Comparison of ENCODE assay signal across 8 cellular contexts in genomic region chr1:52702886-52703787, GRCh38. TPM values are rescaled to one million over a fixed set of nuclear protein-coding genes. Genes with fewer than 3 reads are reported as not detected.
DNase-seq lines count a peak whose midpoint lies in the region; ATAC-seq, FAIRE-seq and TF ChIP-seq lines count a peak whose summit lies in the region.

No MANE protein-coding gene starts in this region.

- TF ChIP-seq CTCF in D721Med (IDR thresholded peaks at IDR 0.05; ENCODE audit: insufficient read depth, missing control alignments): no peak

- TF ChIP-seq EP300 in Ishikawa (IDR thresholded peaks at IDR 0.05; ENCODE audit: borderline replicate concordance): no peak

- peak overlapping the region; percentile 98 for H3K27ac Mint-ChIP-seq in activated naive CD8-positive, alpha-beta T cell

- peak; percentile 51 for FAIRE-seq in D721Med (lab: Jason Lieb, UNC)

- no peaks in the 10 kb centered on the region for H3K36me3 Mint-ChIP-seq in activated naive CD8-positive, alpha-beta T cell

- ATAC-seq in GM21576 (IDR thresholded peaks at IDR 0.05; ENCODE audit: unreplicated experiment): peak; percentile 88

- no peaks in the 10 kb centered on the region for H3K27me3 Mint-ChIP-seq in activated naive CD8-positive, alpha-beta T cell

- peaks cover 24% of the 10 kb centered on the region for H3K4me1 Mint-ChIP-seq in activated naive CD8-positive, alpha-beta T cell (ENCODE audit: low read depth)

- H3K4me3 Mint-ChIP-seq in activated naive CD8-positive, alpha-beta T cell: peak overlapping the region; percentile 93

- no peak for TF ChIP-seq RAD21 in Ishikawa (IDR thresholded peaks at IDR 0.05; ENCODE audit: low read depth)

- H3K9me3 Mint-ChIP-seq in activated naive CD8-positive, alpha-beta T cell (ENCODE audit: low read depth): no peaks in the 10 kb centered on the region

- peak; percentile 41 for DNase-seq in D721Med (ENCODE audit: insufficient read length, low spot score)
- DNase-seq in SK-N-DZ (ENCODE audit: low spot score): peak; percentile 94
- DNase-seq in glomerular visceral epithelial cell (ENCODE audit: extremely low spot score): peak; percentile 71
- DNase-seq in nucleus accumbens (lab: John Stamatoyannopoulos, UW): peak; percentile 34 to 97 (median 89)
- peak; percentile 98 for DNase-seq in superior temporal gyrus (ENCODE audit: extremely low spot score)

TF ChIP-seq in Ishikawa, 13 proteins besides CTCF, POLR2A, EP300 and RAD21:
- TF ChIP-seq CREB1 (IDR thresholded peaks at IDR 0.05; ENCODE audit: low read depth): no peak
- TF ChIP-seq YY1 (IDR thresholded peaks at IDR 0.05; ENCODE audit: low read depth): no peak
- TF ChIP-seq FOXM1 (IDR thresholded peaks at IDR 0.05; ENCODE audit: borderline replicate concordance, low read depth): no peak
- TF ChIP-seq REST (IDR thresholded peaks at IDR 0.05; ENCODE audit: low read depth): no peak
- no peak for TF ChIP-seq EGR1 (IDR thresholded peaks at IDR 0.05)
- TF ChIP-seq TCF12 (IDR thresholded peaks at IDR 0.05; ENCODE audit: low read depth): peak; percentile 47; the same call in 1 of the 2 replicates
- TF ChIP-seq TAF1 (IDR thresholded peaks at IDR 0.05; ENCODE audit: low read depth): no peak
- TF ChIP-seq ZBTB7A (IDR thresholded peaks at IDR 0.05; ENCODE audit: low read depth): no peak
- peak; percentile 99 for TF ChIP-seq MAX (IDR thresholded peaks at IDR 0.05)
- no peak; the same call in 1 of the 2 replicates for TF ChIP-seq NFIC (IDR thresholded peaks at IDR 0.05)
- no peak for TF ChIP-seq TEAD4 (IDR thresholded peaks at IDR 0.05)
- TF ChIP-seq USF1 (IDR thresholded peaks at IDR 0.05): peak; percentile 99
- peak; percentile 76 for TF ChIP-seq CEBPB (IDR thresholded peaks at IDR 0.05)
TF ChIP-seq in Ishikawa: peak in this region for 4.

RNA-seq across cellular contexts. Expression of gene COA7, which starts 5.0 kb away (rescaled TPM):
- 18.9 and 19.2 TPM in 2 replicates for polyA plus RNA-seq in SK-N-DZ (2014; cell fraction: cytosol; rRNA removed)
- polyA plus RNA-seq in SK-N-DZ (2014; cell fraction: nucleus; rRNA removed): 4.9 TPM in 2 replicates

RNA-seq across cellular contexts. Expression of gene ZYG11B, which starts 23.1 kb away (rescaled TPM):
- 14.7 and 19.1 TPM in 2 replicates for polyA plus RNA-seq in SK-N-DZ (2014; cell fraction: cytosol; rRNA removed)
- 6.4 and 6.6 TPM in 2 replicates for polyA plus RNA-seq in SK-N-DZ (2014; cell fraction: nucleus; rRNA removed)

Comparison
In these comparisons a context has a peak if more than half of its experiments do, and no peak if none do; other contexts are left out.
1. Peak in every context shown above with its lines: DNase-seq and ATAC-seq.
2. DNase-seq: peak in every context shown above with its lines; median percentile 98 in superior temporal gyrus; 94 in SK-N-DZ; 89 in nucleus accumbens; 71 in glomerular visceral epithelial cell; 41 in D721Med.